15 cellular contexts compared by ENCODE assay signal in genomic region chr10:31076589-31076988, GRCh38. TPM values are rescaled to one million over a fixed set of nuclear protein-coding genes. Genes with fewer than 3 reads are reported as not detected.
A peak's percentile ranks its signal among the peaks of the same experiment; 100 is the strongest.
DNase-seq lines count a peak whose midpoint lies in the region; ATAC-seq and TF ChIP-seq lines count a peak whose summit lies in the region.
"Had no signal": no experiment of that assay in that cellular context is flagged by ENCODE, and none has a peak within 500 bp of the region (broad histone marks: within the 10 kb centered on the region; RNA-seq: fewer than 3 reads in every experiment).

No MANE protein-coding gene starts in this region.

- peak overlapping the region; percentile 6 to 24; a peak in 1 of 4 replicates for H4K8ac ChIP-seq in IMR-90 (ENCODE audit: low read depth in 2 of 2, low read length in 2 of 2)
- H4K8ac ChIP-seq in mesenchymal stem cell (ENCODE audit: low read length): no peak overlapping the region

- whole genome bisulfite sequencing in IMR-90 (ENCODE audit: extremely low coverage in 2 of 2, insufficient read length in 1 of 2), 2 experiments: no CpG with 5 or more reads among the region's 6 CpGs
- 85% methylated on average over 6 of the region's 6 CpGs for WGBS in mammary epithelial cell (ENCODE audit: low coverage, missing lambda C conversion rate)
- 96% methylated on average over 4 of the region's 6 CpGs for WGBS in mesenchymal stem cell
- 96 to 100% methylated on average over 4 to 6 of the region's 6 CpGs for WGBS in endodermal cell (ENCODE audit: insufficient coverage in 1 of 2, insufficient read length in 1 of 2), 2 experiments

- H3K4ac ChIP-seq in IMR-90 (ENCODE audit: low read depth, low read length): peak overlapping the region; percentile 26; the same call in 1 of the 2 replicates
- no peak overlapping the region for H3K4ac ChIP-seq in mesenchymal stem cell (ENCODE audit: low read depth in 1 of 2, low read length in 2 of 2)

- peak overlapping the region in 1 of 2 experiments; percentile 78 for H2BK12ac ChIP-seq in mesenchymal stem cell (ENCODE audit: low read length in 2 of 2)

- POLR2A ChIA-PET in IMR-90 (lab: Charles Lee; ENCODE audit: unreplicated experiment): no interaction called here

- H3K4me3 ChIP-seq in IMR-90 (ENCODE audit: insufficient read depth, low read depth, low read length) (no peak overlapping the region), mammary epithelial cell (replicated peaks in 1 of 3; ENCODE audit: insufficient read depth in 1 of 3, low read depth in 2 of 3, low read length in 3 of 3) (no peak overlapping the region), mesenchymal stem cell (ENCODE audit: insufficient read depth in 1 of 2, low read depth in 1 of 2, low read length in 2 of 2) (no peak overlapping the region), endodermal cell (ENCODE audit: low read length) (no peak overlapping the region)
- H3K4me3 ChIP-seq: A549 had no signal

- H3K79me1 ChIP-seq in IMR-90 (ENCODE audit: low read depth in 1 of 2, low read length in 2 of 2): no peaks in the 10 kb centered on the region
- H3K79me1 ChIP-seq in mesenchymal stem cell (replicated peaks; ENCODE audit: low read length, poor library complexity, severe bottlenecking): no peaks in the 10 kb centered on the region

- H2BK120ac ChIP-seq in IMR-90 (ENCODE audit: low read depth, low read length) (peak overlapping the region; percentile 72), mesenchymal stem cell (ENCODE audit: low read depth, low read length) (no peak overlapping the region)

- peak overlapping the region; percentile 53; the same call in 1 of the 2 replicates for H2BK20ac ChIP-seq in IMR-90 (ENCODE audit: low read depth, low read length)

- H3K18ac ChIP-seq in IMR-90 (ENCODE audit: low read depth, low read length) (peak overlapping the region; percentile 65; the same call in 1 of the 2 replicates), mesenchymal stem cell (ENCODE audit: low read depth in 1 of 2, low read length in 2 of 2) (no peak overlapping the region)

- H3K4me2 ChIP-seq in IMR-90 (ENCODE audit: low read depth, low read length) (no peak overlapping the region), mammary epithelial cell (ENCODE audit: insufficient read depth, low read depth, low read length) (no peak overlapping the region), mesenchymal stem cell (ENCODE audit: low read length, poor library complexity, severe bottlenecking) (no peak overlapping the region)
- H3K4me2 ChIP-seq: A549 had no signal

- H3K4me1 Mint-ChIP-seq in endodermal cell: peaks cover 2% of the 10 kb centered on the region
- H3K4me1 Mint-ChIP-seq: CD4-positive, alpha-beta memory T cell had no signal

- H3K4me1 ChIP-seq in IMR-90 (ENCODE audit: control insufficient read depth, insufficient read depth, low read length) (peaks cover 12% of the 10 kb centered on the region), mammary epithelial cell (ENCODE audit: insufficient read depth, low read length) (peaks cover 33% of the 10 kb centered on the region), mesenchymal stem cell (ENCODE audit: control insufficient read depth, insufficient read depth, low read depth, low read length) (peaks cover 4% of the 10 kb centered on the region), endodermal cell (ENCODE audit: control insufficient read depth, insufficient read depth, low read length) (no peaks in the 10 kb centered on the region)
- H3K4me1 ChIP-seq: A549, BE2C had no signal

- H4K20me1 ChIP-seq in IMR-90 (ENCODE audit: insufficient read depth, low read length) (no peaks in the 10 kb centered on the region), mammary epithelial cell (ENCODE audit: insufficient read depth, low read length) (no peaks in the 10 kb centered on the region)

- no peak for TF ChIP-seq POLR2A in IMR-90 (IDR thresholded peaks at IDR 0.05; ENCODE audit: low read depth, low read length)

- H3K36me3 ChIP-seq in IMR-90 (ENCODE audit: control insufficient read depth, insufficient read depth, low read length): no peaks in the 10 kb centered on the region
- H3K36me3 ChIP-seq in mammary epithelial cell (ENCODE audit: insufficient read depth, low read length): no peaks in the 10 kb centered on the region
- no peaks in the 10 kb centered on the region for H3K36me3 ChIP-seq in mesenchymal stem cell (ENCODE audit: control insufficient read depth in 1 of 2, insufficient read depth in 2 of 2, low read depth in 1 of 2, low read length in 2 of 2)
- no peaks in the 10 kb centered on the region for H3K36me3 ChIP-seq in endodermal cell (ENCODE audit: control insufficient read depth, insufficient read depth, low read length)
- H3K36me3 ChIP-seq: BE2C had no signal

- H2AFZ ChIP-seq in IMR-90 (replicated peaks; ENCODE audit: low read length, poor library complexity) (no peak overlapping the region), mammary epithelial cell (ENCODE audit: low read depth, low read length) (no peak overlapping the region), mesenchymal stem cell (ENCODE audit: low read depth, low read length) (no peak overlapping the region)

- H3K36me3 Mint-ChIP-seq in endodermal cell (ENCODE audit: low read depth): no peaks in the 10 kb centered on the region
- H3K36me3 Mint-ChIP-seq: CD4-positive, alpha-beta memory T cell had no signal

- BruUV-seq in IMR-90 (replicated peaks; lab: Mats Ljungman, UMichigan): no TSS peak
- BruUV-seq in mammary epithelial cell (replicated peaks; lab: Mats Ljungman, UMichigan): no TSS peak

- H3K9me3 Mint-ChIP-seq in endodermal cell: no peaks in the 10 kb centered on the region
- H3K9me3 Mint-ChIP-seq: CD4-positive, alpha-beta memory T cell had no signal

- dilution Hi-C loops in IMR-90 (cut with HindIII; ENCODE audit: low sequenced_read_pairs, unreplicated experiment) (no loop called here), mammary epithelial cell (cut with HindIII; ENCODE audit: low sequenced_read_pairs) (no loop called here)

- no peak for DNase-seq in IMR-90
- no peak for DNase-seq in mammary epithelial cell
- DNase-seq in mesenchymal stem cell: no peak
- DNase-seq in endodermal cell: no peak
- DNase-seq in stimulated activated CD4-positive, alpha-beta T cell treated with anti-CD3 and anti-CD28 coated beads, Interleukin-12 subunit alpha, Interleukin-12 subunit beta, amount 100 ng/mL, for 4 hours: no peak
- DNase-seq: BE2C; CD4-positive, alpha-beta memory T cell; DMS79 treated with DMSO at 0.1 percent for 48 hours; EL; H7; KG1 had no signal

- no peak overlapping the region for H2BK5ac ChIP-seq in IMR-90 (ENCODE audit: low read depth, low read length, poor library complexity, severe bottlenecking)
- H2BK5ac ChIP-seq in mesenchymal stem cell (ENCODE audit: low read depth, low read length, poor library complexity, severe bottlenecking): no peak overlapping the region

- no peak for ATAC-seq in IMR-90 (ENCODE audit: low read depth)
- no peak for ATAC-seq in GM18502 (IDR thresholded peaks at IDR 0.05; ENCODE audit: poor library complexity, unreplicated experiment)
- ATAC-seq: A549 had no signal

- peaks cover 6% of the 10 kb centered on the region; the same call in 1 of the 2 replicates for H3K9me1 ChIP-seq in IMR-90 (ENCODE audit: insufficient read depth, low read length)

- no peak overlapping the region for H2AK9ac ChIP-seq in IMR-90 (replicated peaks; ENCODE audit: low read depth, low read length, poor library complexity)

- H2BK15ac ChIP-seq in IMR-90 (ENCODE audit: low read depth, low read length) (peak overlapping the region; percentile 80; the same call in 2 of the 3 replicates), mesenchymal stem cell (ENCODE audit: low read depth, poor library complexity, severe bottlenecking) (no peak overlapping the region)

- peak overlapping the region; percentile 48 for H4K91ac ChIP-seq in IMR-90 (ENCODE audit: insufficient read depth, low read depth, low read length)
- no peak overlapping the region for H4K91ac ChIP-seq in mesenchymal stem cell (ENCODE audit: low read length)

- no peak overlapping the region for H3K23ac ChIP-seq in IMR-90 (ENCODE audit: low read depth, low read length)
- H3K23ac ChIP-seq in mesenchymal stem cell (ENCODE audit: low read length in 2 of 2): no peak overlapping the region

- no peaks in the 10 kb centered on the region for H3K79me2 ChIP-seq in mammary epithelial cell (ENCODE audit: insufficient read depth, low read length)

- no peak overlapping the region for H3K56ac ChIP-seq in IMR-90 (ENCODE audit: extremely low read depth, insufficient read depth, low read length)

- H3K9me3 ChIP-seq in IMR-90 (ENCODE audit: control insufficient read depth, insufficient read depth, low read length) (no peaks in the 10 kb centered on the region), mammary epithelial cell (replicated peaks; ENCODE audit: insufficient read depth, low read length) (no peaks in the 10 kb centered on the region), mesenchymal stem cell (ENCODE audit: control insufficient read depth, low read length) (no peaks in the 10 kb centered on the region), endodermal cell (ENCODE audit: control insufficient read depth, low read length) (no peaks in the 10 kb centered on the region)
- H3K9me3 ChIP-seq: A549, BE2C had no signal

- TF ChIP-seq CTCF in IMR-90 (conservative IDR thresholded peaks at IDR 0.05; ENCODE audit: low read depth, low read length): no peak
- no peak for TF ChIP-seq CTCF in mammary epithelial cell (conservative IDR thresholded peaks at IDR 0.05 in 1 of 2, IDR thresholded peaks at IDR 0.05 in 1 of 2; ENCODE audit: extremely low read depth in 1 of 2, insufficient read depth in 1 of 2, low read depth in 1 of 2, low read length in 2 of 2)
- no peak for TF ChIP-seq CTCF in endodermal cell (conservative IDR thresholded peaks at IDR 0.05)

- CTCF ChIA-PET in IMR-90 (lab: Yijun Ruan, JAX) (interaction anchor here (1.6 kb wide), 1 partner anchor 22 kb away, joined by 3 read pairs; no protein-coding TSS in a partner anchor), mammary epithelial cell (lab: Charles Lee; ENCODE audit: low non-redundant PET) (no interaction called here)

- H2AK5ac ChIP-seq in IMR-90 (ENCODE audit: low read depth, low read length) (peak overlapping the region; percentile 78), mesenchymal stem cell (ENCODE audit: low read length, severe bottlenecking) (peak overlapping the region; percentile 35)

- H4K5ac ChIP-seq in IMR-90 (ENCODE audit: low read depth, low read length): peak overlapping the region; percentile 40; the same call in 1 of the 2 replicates

- H3K14ac ChIP-seq in IMR-90 (replicated peaks; ENCODE audit: low read depth, low read length) (0 out of 2 replicates have a peak overlapping the region, but pooled peaks have one; percentile 70), mesenchymal stem cell (ENCODE audit: low read length in 2 of 2) (no peak overlapping the region)

- H3K27ac ChIP-seq in IMR-90 (ENCODE audit: insufficient read depth, low read length): no peak overlapping the region
- H3K27ac ChIP-seq in mammary epithelial cell (ENCODE audit: insufficient read depth, low read depth, low read length): peak overlapping the region; percentile 74
- no peak overlapping the region for H3K27ac ChIP-seq in mesenchymal stem cell (ENCODE audit: low read length, poor library complexity, severe bottlenecking)
- H3K27ac ChIP-seq in endodermal cell (ENCODE audit: low read depth, low read length): no peak overlapping the region
- H3K27ac ChIP-seq: A549, C4-2B, HL-60 had no signal

- no peaks in the 10 kb centered on the region for H3K27me3 ChIP-seq in IMR-90 (ENCODE audit: control insufficient read depth, insufficient read depth, low read length)
- no peaks in the 10 kb centered on the region for H3K27me3 ChIP-seq in mammary epithelial cell (ENCODE audit: insufficient read depth, low read length)
- no peaks in the 10 kb centered on the region for H3K27me3 ChIP-seq in mesenchymal stem cell (ENCODE audit: control insufficient read depth in 1 of 2, insufficient read depth in 1 of 2, low read length in 2 of 2)
- H3K27me3 ChIP-seq in endodermal cell (ENCODE audit: control insufficient read depth, insufficient read depth, low read length, poor library complexity, severe bottlenecking): peaks cover 4% of the 10 kb centered on the region
- H3K27me3 ChIP-seq: BE2C had no signal

- no peaks in the 10 kb centered on the region for H3K27me3 Mint-ChIP-seq in endodermal cell (ENCODE audit: insufficient read depth)

- intact Hi-C loops in IMR-90 (cut with micrococcal nuclease) (no loop called here), mammary epithelial cell (cut with micrococcal nuclease) (loop anchor here (10.0 kb wide), 1 partner anchor 292 kb away; no protein-coding TSS in a partner anchor)

- no peak overlapping the region for H3K4me3 Mint-ChIP-seq in endodermal cell
- H3K4me3 Mint-ChIP-seq: CD4-positive, alpha-beta memory T cell had no signal

- in situ Hi-C loops in IMR-90 (cut with MboI; ENCODE audit: low sequenced_read_pairs) (no loop called here), mammary epithelial cell (cut with MboI; ENCODE audit: low sequenced_read_pairs in 2 of 2) (no loop called here)

- no peak overlapping the region for H3K27ac Mint-ChIP-seq in endodermal cell

- H3K9ac ChIP-seq in IMR-90 (ENCODE audit: low read depth, low read length) (no peak overlapping the region), mammary epithelial cell (ENCODE audit: insufficient read depth, low read length) (no peak overlapping the region), mesenchymal stem cell (ENCODE audit: low read length) (no peak overlapping the region), endodermal cell (ENCODE audit: extremely low read depth, low read length, poor library complexity, severe bottlenecking) (no peak overlapping the region)

- no peak for TF ChIP-seq RAD21 in IMR-90 (IDR thresholded peaks at IDR 0.05; ENCODE audit: low read length)

RNA-seq across cellular contexts. Expression of gene ZNF438, which starts 44.9 kb away (rescaled TPM):
- total RNA-seq in IMR-90 (2012; rRNA removed): 2.8 and 2.9 TPM in 2 replicates
- 1.8 TPM in 2 replicates for polyA plus RNA-seq in IMR-90 (2012; rRNA removed)
- polyA plus RNA-seq in IMR-90 (2012; cell fraction: cytosol; rRNA removed): 0.75 and 0.88 TPM in 2 replicates
- polyA plus RNA-seq in IMR-90 (2012; cell fraction: nucleus; rRNA removed; ENCODE audit: low replicate concordance): 1.1 and 4.6 TPM in 2 replicates
- total RNA-seq in mammary epithelial cell: 1 to 10 TPM; 1.2 to 3.2 TPM
- polyA plus RNA-seq in mammary epithelial cell: 1.7 TPM
- polyA minus RNA-seq in mammary epithelial cell: 0.67 TPM
- 3.4 TPM for polyA plus RNA-seq in mesenchymal stem cell (2013, experiment 1 of 2)
- polyA plus RNA-seq in mesenchymal stem cell (2013, experiment 2 of 2): 3.5 TPM
- total RNA-seq in endodermal cell: 1 to 10 TPM; 2.6 to 3.0 TPM
- 6.0 TPM for polyA plus RNA-seq in endodermal cell (2013, experiment 1 of 2)
- 5.8 TPM for polyA plus RNA-seq in endodermal cell (2013, experiment 2 of 2)
